In genomic region chr11:71198823-71199165, GRCh38 we compare ENCODE assay signal across 1 cellular context.
TF ChIP-seq lines count a peak whose summit lies in the region.

No MANE protein-coding gene starts in this region.

TF ChIP-seq in WTC11, 78 proteins besides CTCF, POLR2A, EP300 and RAD21 (continued from another document):
- TF ChIP-seq FOXJ3 (CRISPR knock-in tag; IDR thresholded peaks at IDR 0.05; ENCODE audit: borderline replicate concordance), result no peak
- no peak for TF ChIP-seq RORB (CRISPR knock-in tag; IDR thresholded peaks at IDR 0.05)
- TF ChIP-seq ATF3 (CRISPR knock-in tag; conservative IDR thresholded peaks at IDR 0.05), result no peak
- TF ChIP-seq NR2C2 (CRISPR knock-in tag; IDR thresholded peaks at IDR 0.05), result no peak
- TF ChIP-seq CBFB (CRISPR knock-in tag; IDR thresholded peaks at IDR 0.05; ENCODE audit: low read depth), result no peak
- TF ChIP-seq MAX (CRISPR knock-in tag; IDR thresholded peaks at IDR 0.05), result no peak
- no peak for TF ChIP-seq ZSCAN18 (CRISPR knock-in tag; IDR thresholded peaks at IDR 0.05)
- no peak for TF ChIP-seq HMGXB4 (CRISPR knock-in tag; IDR thresholded peaks at IDR 0.05)
- no peak for TF ChIP-seq IRF1 (CRISPR knock-in tag; IDR thresholded peaks at IDR 0.05)
- TF ChIP-seq ZNF219 (CRISPR knock-in tag; IDR thresholded peaks at IDR 0.05; ENCODE audit: borderline replicate concordance), result no peak
- no peak for TF ChIP-seq FOXK1 (CRISPR knock-in tag; IDR thresholded peaks at IDR 0.05)
- TF ChIP-seq OVOL2 (CRISPR knock-in tag; IDR thresholded peaks at IDR 0.05; ENCODE audit: borderline replicate concordance), result no peak
